In the genomic region with DNA sequence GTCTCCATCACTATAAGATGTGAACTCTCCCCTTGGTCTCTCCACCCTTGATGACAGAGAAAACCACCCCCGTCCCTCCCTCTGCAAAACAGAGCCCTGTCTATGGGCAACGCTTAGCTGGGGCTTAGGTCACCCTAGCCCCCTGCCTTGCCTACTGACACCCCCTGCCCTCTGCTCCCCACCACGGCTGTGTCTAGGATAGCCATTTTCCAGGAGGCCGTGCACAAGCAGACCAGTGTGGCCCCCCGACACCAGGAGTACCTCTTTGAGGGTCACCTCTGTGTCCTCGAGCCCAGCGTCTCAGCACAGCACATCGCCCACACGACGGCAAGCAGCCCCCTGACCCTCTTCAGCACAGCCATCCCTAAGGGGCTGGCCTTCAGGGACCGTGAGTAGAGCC, we compare ENCODE assay signal across 13 cellular contexts. TPM values are rescaled to one million over a fixed set of nuclear protein-coding genes. Genes with fewer than 3 reads are reported as not detected.
A peak's percentile ranks its signal among the peaks of the same experiment; 100 is the strongest.
DNase-seq lines count a peak whose midpoint lies in the region; ATAC-seq and TF ChIP-seq lines count a peak whose summit lies in the region.
"Had no signal": no experiment of that assay in that cellular context is flagged by ENCODE, and none has a peak within 500 bp of the region (broad histone marks: within the 10 kb centered on the region; RNA-seq: fewer than 3 reads in every experiment).

No MANE protein-coding gene starts in this region.

- peak overlapping the region; percentile 32 for H3K27ac Mint-ChIP-seq in activated naive CD8-positive, alpha-beta T cell treated with anti-CD3 and anti-CD28 coated beads, Interleukin-2, amount 10 ng/mL, durations not matched to agents 7 days and 5 days
- H3K27ac Mint-ChIP-seq in activated naive CD8-positive, alpha-beta T cell treated with anti-CD3 and anti-CD28 coated beads, Interleukin-2, amount 50 U/mL, for 24 hours = no peak overlapping the region

- H2AFZ ChIP-seq in neuronal stem cell (ENCODE audit: low read length) = no peak overlapping the region

- no peak overlapping the region for H3K4ac ChIP-seq in neuronal stem cell (ENCODE audit: low read length)

- no peak overlapping the region for H3K9ac ChIP-seq in neuronal stem cell (ENCODE audit: low read depth, low read length, poor library complexity)

- H3K4me1 Mint-ChIP-seq in activated naive CD8-positive, alpha-beta T cell treated with anti-CD3 and anti-CD28 coated beads, Interleukin-2, amount 10 ng/mL, durations not matched to agents 7 days and 5 days = peaks cover 10% of the 10 kb centered on the region
- peaks cover 40% of the 10 kb centered on the region for H3K4me1 Mint-ChIP-seq in activated naive CD8-positive, alpha-beta T cell treated with anti-CD3 and anti-CD28 coated beads, Interleukin-2, amount 50 U/mL, for 24 hours

- no peaks in the 10 kb centered on the region for H3K9me3 Mint-ChIP-seq in activated naive CD8-positive, alpha-beta T cell treated with anti-CD3 and anti-CD28 coated beads, Interleukin-2, amount 10 ng/mL, durations not matched to agents 7 days and 5 days
- H3K9me3 Mint-ChIP-seq in activated naive CD8-positive, alpha-beta T cell treated with anti-CD3 and anti-CD28 coated beads, Interleukin-2, amount 50 U/mL, for 24 hours = no peaks in the 10 kb centered on the region
- H3K9me3 Mint-ChIP-seq: CD4-positive, CD25-positive, alpha-beta regulatory T cell; CD8-positive, alpha-beta memory T cell; H9 had no signal

- intact Hi-C loops in Right ventricle myocardium inferior (cut with DNase I) = no loop called here

- no peaks in the 10 kb centered on the region for H3K79me1 ChIP-seq in neuronal stem cell (ENCODE audit: low read depth, low read length)

- H3K27ac ChIP-seq in neuronal stem cell (replicated peaks; ENCODE audit: low read length) = no peak overlapping the region
- H3K27ac ChIP-seq: 22Rv1, A549, HL-60 had no signal

- no peak for ATAC-seq in activated naive CD8-positive, alpha-beta T cell treated with anti-CD3 and anti-CD28 coated beads, Interleukin-2, amount 10 ng/mL, durations not matched to agents 7 days and 5 days (ENCODE audit: low read depth)
- no peak for ATAC-seq in activated naive CD8-positive, alpha-beta T cell treated with anti-CD3 and anti-CD28 coated beads, Interleukin-2, amount 50 U/mL, for 24 hours
- ATAC-seq in HG03175 (IDR thresholded peaks at IDR 0.05; ENCODE audit: unreplicated experiment) (no peak), HG02623 (IDR thresholded peaks at IDR 0.05; ENCODE audit: unreplicated experiment) (no peak), Right ventricle myocardium inferior (no peak)

- POLR2A ChIA-PET in activated naive CD8-positive, alpha-beta T cell treated with anti-CD3 and anti-CD28 coated beads, Interleukin-2, amount 10 ng/mL, durations not matched to agents 7 days and 5 days (lab: Charles Lee) = interaction anchor here (0.5 to 1.7 kb wide), 4 partner anchors 8 to 16 kb away, joined by 4 to 11 read pairs (median 5); a partner anchor contains a TSS

- no peak overlapping the region for H4K91ac ChIP-seq in neuronal stem cell (ENCODE audit: low read depth, low read length, poor library complexity)

- WGBS in neuronal stem cell (ENCODE audit: extremely low coverage in 2 of 2, insufficient read length in 2 of 2, insufficient replicate concordance in 1 of 2), 2 donors = no CpG with 5 or more reads among the region's 11 CpGs

- TF ChIP-seq CTCF in WI38 (IDR thresholded peaks at IDR 0.05; ENCODE audit: low read depth, low read length) = 0 out of 2 replicates have a peak, but pooled peaks have one; percentile 2

- peaks cover 27% of the 10 kb centered on the region for H3K36me3 Mint-ChIP-seq in activated naive CD8-positive, alpha-beta T cell treated with anti-CD3 and anti-CD28 coated beads, Interleukin-2, amount 10 ng/mL, durations not matched to agents 7 days and 5 days
- H3K36me3 Mint-ChIP-seq in activated naive CD8-positive, alpha-beta T cell treated with anti-CD3 and anti-CD28 coated beads, Interleukin-2, amount 50 U/mL, for 24 hours (ENCODE audit: low read depth) = peaks cover 42% of the 10 kb centered on the region

- H3K4me3 Mint-ChIP-seq in activated naive CD8-positive, alpha-beta T cell treated with anti-CD3 and anti-CD28 coated beads, Interleukin-2, amount 10 ng/mL, durations not matched to agents 7 days and 5 days = no peak overlapping the region
- H3K4me3 Mint-ChIP-seq in activated naive CD8-positive, alpha-beta T cell treated with anti-CD3 and anti-CD28 coated beads, Interleukin-2, amount 50 U/mL, for 24 hours = no peak overlapping the region
- H3K4me3 Mint-ChIP-seq: CD8-positive, alpha-beta memory T cell; H9 had no signal

- H3K4me1 ChIP-seq in neuronal stem cell (ENCODE audit: control insufficient read depth in 2 of 2, insufficient read depth in 1 of 2, low read depth in 1 of 2, low read length in 2 of 2) = no peaks in the 10 kb centered on the region

- no peak overlapping the region for H3K23ac ChIP-seq in neuronal stem cell (ENCODE audit: low read depth, low read length, poor library complexity)

- H3K36me3 ChIP-seq in neuronal stem cell (replicated peaks in 1 of 2; ENCODE audit: control insufficient read depth in 2 of 2, insufficient read depth in 2 of 2, low read length in 2 of 2) = no peaks in the 10 kb centered on the region

- no peak overlapping the region for H4K8ac ChIP-seq in neuronal stem cell (ENCODE audit: low read depth, low read length)

- no peak for DNase-seq in activated naive CD8-positive, alpha-beta T cell treated with anti-CD3 and anti-CD28 coated beads, Interleukin-2, amount 10 ng/mL, durations not matched to agents 7 days and 5 days
- DNase-seq in activated naive CD8-positive, alpha-beta T cell treated with anti-CD3 and anti-CD28 coated beads, Interleukin-2, amount 50 U/mL, for 24 hours = no peak
- no peak for DNase-seq in neuronal stem cell (ENCODE audit: low spot score)
- no peak for DNase-seq in Right ventricle myocardium inferior (ENCODE audit: missing footprints)

- no peaks in the 10 kb centered on the region for H3K9me3 ChIP-seq in neuronal stem cell (replicated peaks in 1 of 2; ENCODE audit: control insufficient read depth in 2 of 2, insufficient read depth in 1 of 2, low read depth in 1 of 2, low read length in 2 of 2)
- H3K9me3 ChIP-seq: A549 had no signal

- H3K27me3 Mint-ChIP-seq in activated naive CD8-positive, alpha-beta T cell treated with anti-CD3 and anti-CD28 coated beads, Interleukin-2, amount 10 ng/mL, durations not matched to agents 7 days and 5 days = no peaks in the 10 kb centered on the region
- H3K27me3 Mint-ChIP-seq in activated naive CD8-positive, alpha-beta T cell treated with anti-CD3 and anti-CD28 coated beads, Interleukin-2, amount 50 U/mL, for 24 hours = no peaks in the 10 kb centered on the region
- H3K27me3 Mint-ChIP-seq: CD4-positive, CD25-positive, alpha-beta regulatory T cell; CD8-positive, alpha-beta memory T cell had no signal

- H2BK12ac ChIP-seq in neuronal stem cell (ENCODE audit: low read length) = no peak overlapping the region

- H2BK120ac ChIP-seq in neuronal stem cell (ENCODE audit: low read depth, low read length) = no peak overlapping the region

- H3K4me2 ChIP-seq in neuronal stem cell (ENCODE audit: insufficient read depth, low read length, poor library complexity, severe bottlenecking) = no peak overlapping the region
- H3K4me2 ChIP-seq: A549 had no signal

- H3K4me3 ChIP-seq in WI38 (ENCODE audit: low read depth, low read length) (no peak overlapping the region), neuronal stem cell (ENCODE audit: low read length in 2 of 2) (peak overlapping the region in 1 of 2 donors; percentile 8)
- H3K4me3 ChIP-seq: A549 had no signal

- H2AK5ac ChIP-seq in neuronal stem cell (ENCODE audit: low read depth, low read length) = peak overlapping the region; percentile 2

- H2BK15ac ChIP-seq in neuronal stem cell (ENCODE audit: low read length) = no peak overlapping the region

- H3K27me3 ChIP-seq in neuronal stem cell (ENCODE audit: control insufficient read depth in 3 of 3, insufficient read depth in 3 of 3, low read depth in 1 of 3, low read length in 3 of 3) = no peaks in the 10 kb centered on the region

- H2BK5ac ChIP-seq in neuronal stem cell (ENCODE audit: low read length) = no peak overlapping the region

- H3K14ac ChIP-seq in neuronal stem cell (ENCODE audit: low read length) = no peak overlapping the region

- no peak overlapping the region for H3K18ac ChIP-seq in neuronal stem cell (ENCODE audit: low read length)

RNA-seq across cellular contexts. Expression of a gene that starts 8.5 kb away (rescaled TPM):
- 10 to 100 TPM; 83.5 to 84.0 TPM for total RNA-seq in activated naive CD8-positive, alpha-beta T cell treated with anti-CD3 and anti-CD28 coated beads, Interleukin-2, amount 10 ng/mL, durations not matched to agents 7 days and 5 days
- 0.49 TPM for polyA plus RNA-seq in neuronal stem cell (2013, experiment 1 of 2)
- polyA plus RNA-seq in neuronal stem cell (2013, experiment 2 of 2) = 0.47 TPM
- 0.62 TPM for total RNA-seq in Right ventricle myocardium inferior

RNA-seq across cellular contexts. Expression of a gene that starts 28.6 kb away (rescaled TPM):
- 100 to 1,000 TPM; 211 TPM for total RNA-seq in activated naive CD8-positive, alpha-beta T cell treated with anti-CD3 and anti-CD28 coated beads, Interleukin-2, amount 10 ng/mL, durations not matched to agents 7 days and 5 days
- polyA plus RNA-seq in neuronal stem cell (2013, experiment 1 of 2) = 0.50 TPM
- polyA plus RNA-seq in neuronal stem cell (2013, experiment 2 of 2) = 0.51 TPM
- 5.3 TPM for total RNA-seq in Right ventricle myocardium inferior

Comparison
In these comparisons a context has a peak if more than half of its experiments do, and no peak if none do; other contexts are left out.
1. RNA of a gene that starts 8.5 kb away (total RNA-seq): 83.5 to 84.0 TPM in activated naive CD8-positive, alpha-beta T cell treated with anti-CD3 and anti-CD28 coated beads, Interleukin-2, amount 10 ng/mL, durations not matched to agents 7 days and 5 days; 0.62 TPM in Right ventricle myocardium inferior (single experiment); every median in the first group is over 10 times any median in the second.
2. RNA of a gene that starts 28.6 kb away (total RNA-seq): 211 TPM in activated naive CD8-positive, alpha-beta T cell treated with anti-CD3 and anti-CD28 coated beads, Interleukin-2, amount 10 ng/mL, durations not matched to agents 7 days and 5 days; 5.3 TPM in Right ventricle myocardium inferior (single experiment); every median in the first group is over 10 times any median in the second.